34 cellular contexts compared by ENCODE assay signal in the genomic region with DNA sequence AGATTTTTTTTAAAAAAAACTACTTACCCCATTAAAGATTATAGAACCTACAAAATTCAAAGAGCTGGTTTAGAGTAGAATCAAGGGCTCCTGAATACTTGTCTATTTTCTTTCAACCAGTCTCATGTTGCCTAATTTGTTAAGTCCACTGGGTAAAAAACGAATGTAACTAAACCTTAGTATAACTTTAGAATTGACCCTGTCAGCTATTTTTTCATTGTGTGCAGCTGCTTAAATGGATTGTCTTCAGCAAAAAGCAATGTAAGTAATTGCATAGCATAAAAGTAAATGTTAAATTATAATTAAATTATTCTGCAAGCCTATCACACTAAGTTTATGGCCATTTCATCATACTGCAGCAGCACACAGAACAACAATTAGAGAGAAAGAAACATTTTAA.
DNase-seq lines count a peak whose midpoint lies in the region; ATAC-seq, FAIRE-seq and TF ChIP-seq lines count a peak whose summit lies in the region.
"Had no signal": no experiment of that assay in that cellular context is flagged by ENCODE, and none has a peak within 500 bp of the region (broad histone marks: within the 10 kb centered on the region; RNA-seq: fewer than 3 reads in every experiment).

No MANE protein-coding gene starts in this region.

- H3K27ac ChIP-seq in HepG2 (ENCODE audit: extremely low read length, insufficient read depth, low read length) (no peak overlapping the region), right lobe of liver (no peak overlapping the region), A549 (no peak overlapping the region), IMR-90 (ENCODE audit: insufficient read depth, low read length) (no peak overlapping the region)
- H3K27ac ChIP-seq: 22Rv1; BLaER1; BLaER1 treated with 17β-estradiol and CSF1 and Interleukin-3, amounts not matched to agents 10 nM and 100 nM; C4-2B had no signal

- no peak overlapping the region for H4K91ac ChIP-seq in IMR-90 (ENCODE audit: insufficient read depth, low read depth, low read length)

- DNase-seq in HepG2 (ENCODE audit: low spot score) (no peak), right lobe of liver (no peak), A549 (ENCODE audit: low read depth in 1 of 2, low spot score in 1 of 2) (no peak), IMR-90 (no peak), NCI-H1105 (lab: John Stamatoyannopoulos, UW) (no peak)
- no peak for DNase-seq in naive thymus-derived CD8-positive, alpha-beta T cell
- DNase-seq: 8988T; ACHN; AML-193; BE2C; C1 segment of cervical spinal cord; Caco-2; Calu3; CD4-positive, alpha-beta memory T cell; CD4-positive, alpha-beta T cell; CD4-positive, CD25-positive, alpha-beta regulatory T cell; CD8-positive, alpha-beta memory T cell; CD8-positive, alpha-beta T cell; COR-L47; DMS 273 treated with DMSO at 0.1 percent for 48 hours; DMS153; DMS53; DMS79; DMS79 treated with DMSO at 0.1 percent for 48 hours; DND-41; EL had no signal

- H3K4me1 ChIP-seq in HepG2 (ENCODE audit: insufficient read depth, low read length) (no peaks in the 10 kb centered on the region), right lobe of liver (no peaks in the 10 kb centered on the region), A549 (no peaks in the 10 kb centered on the region), IMR-90 (ENCODE audit: control insufficient read depth, insufficient read depth, low read length) (no peaks in the 10 kb centered on the region)
- H3K4me1 ChIP-seq: BE2C, BLaER1, Caco-2 had no signal

- no peak overlapping the region for H3K14ac ChIP-seq in IMR-90 (replicated peaks; ENCODE audit: low read depth, low read length)

- H3K27me3 ChIP-seq in HepG2 (ENCODE audit: control insufficient read depth in 1 of 2, insufficient read depth in 2 of 2, low read length in 2 of 2) (no peaks in the 10 kb centered on the region), right lobe of liver (no peaks in the 10 kb centered on the region), IMR-90 (ENCODE audit: control insufficient read depth, insufficient read depth, low read length) (no peaks in the 10 kb centered on the region)
- H3K27me3 ChIP-seq: BE2C, BLaER1 had no signal

- no peaks in the 10 kb centered on the region for H3K79me2 ChIP-seq in HepG2 (ENCODE audit: insufficient read depth, low read length)

- FAIRE-seq in HepG2 (lab: Jason Lieb, UNC) (no peak), A549 (lab: Jason Lieb, UNC) (no peak)
- FAIRE-seq: A204.1, D721Med had no signal

- no peak overlapping the region for H4K5ac ChIP-seq in IMR-90 (ENCODE audit: low read depth, low read length)

- H4K20me1 ChIP-seq in HepG2 (ENCODE audit: insufficient read depth, low read length) (no peaks in the 10 kb centered on the region), IMR-90 (ENCODE audit: insufficient read depth, low read length) (no peaks in the 10 kb centered on the region)
- H4K20me1 ChIP-seq: BLaER1; BLaER1 treated with 17β-estradiol and CSF1 and Interleukin-3, amounts not matched to agents 10 nM and 100 nM had no signal

- H3K4me3 ChIP-seq in HepG2 (replicated peaks in 1 of 3; ENCODE audit: insufficient read depth in 1 of 3, low read depth in 2 of 3, low read length in 3 of 3) (no peak overlapping the region), right lobe of liver (no peak overlapping the region), A549 (no peak overlapping the region), IMR-90 (ENCODE audit: insufficient read depth, low read depth, low read length) (no peak overlapping the region)
- H3K4me3 ChIP-seq: BLaER1; BLaER1 treated with 17β-estradiol and CSF1 and Interleukin-3, amounts not matched to agents 10 nM and 100 nM had no signal

- BruUV-seq in HepG2 (replicated peaks; lab: Mats Ljungman, UMichigan) = no TSS peak
- no TSS peak for BruUV-seq in IMR-90 (replicated peaks; lab: Mats Ljungman, UMichigan)

- POLR2A ChIA-PET in HepG2 (lab: Yijun Ruan, JAX) = no interaction called here
- POLR2A ChIA-PET in A549 (lab: Yijun Ruan, JAX) = no interaction called here
- POLR2A ChIA-PET in IMR-90 (lab: Charles Lee; ENCODE audit: unreplicated experiment) = no interaction called here
- POLR2A ChIA-PET in naive thymus-derived CD8-positive, alpha-beta T cell (lab: Charles Lee) = no interaction called here

- H3K79me1 ChIP-seq in IMR-90 (ENCODE audit: low read depth in 1 of 2, low read length in 2 of 2) = no peaks in the 10 kb centered on the region

- H3K9me3 ChIP-seq in HepG2 (ENCODE audit: low read length) = no peaks in the 10 kb centered on the region
- no peaks in the 10 kb centered on the region for H3K9me3 ChIP-seq in right lobe of liver
- H3K9me3 ChIP-seq in A549 = no peaks in the 10 kb centered on the region
- no peaks in the 10 kb centered on the region for H3K9me3 ChIP-seq in IMR-90 (ENCODE audit: control insufficient read depth, insufficient read depth, low read length)
- H3K9me3 ChIP-seq: BE2C; BLaER1; BLaER1 treated with 17β-estradiol and CSF1 and Interleukin-3, amounts not matched to agents 10 nM and 100 nM; Caco-2 had no signal

- no peak overlapping the region for H4K8ac ChIP-seq in IMR-90 (ENCODE audit: low read depth in 2 of 2, low read length in 2 of 2)

- no peak overlapping the region for H2BK5ac ChIP-seq in IMR-90 (ENCODE audit: low read depth, low read length, poor library complexity, severe bottlenecking)

- CTCF ChIA-PET in HepG2 (lab: Yijun Ruan, JAX; ENCODE audit: low intra/inter-chr PET ratio, low total read pairs) (no interaction called here), A549 (lab: Yijun Ruan, JAX) (no interaction called here), IMR-90 (lab: Yijun Ruan, JAX) (no interaction called here)

- H3K18ac ChIP-seq in IMR-90 (ENCODE audit: low read depth, low read length) = no peak overlapping the region

- no peak overlapping the region for H3K27ac Mint-ChIP-seq in naive thymus-derived CD8-positive, alpha-beta T cell
- H3K27ac Mint-ChIP-seq: B cell; CD14-positive monocyte; CD4-positive, alpha-beta memory T cell; CD4-positive, alpha-beta T cell; CD4-positive, CD25-positive, alpha-beta regulatory T cell; CD8-positive, alpha-beta memory T cell; CD8-positive, alpha-beta T cell had no signal

- no peaks in the 10 kb centered on the region for H3K36me3 ChIP-seq in HepG2 (replicated peaks in 1 of 2; ENCODE audit: control insufficient read depth in 1 of 2, insufficient read depth in 2 of 2, low read length in 2 of 2)
- no peaks in the 10 kb centered on the region for H3K36me3 ChIP-seq in right lobe of liver
- no peaks in the 10 kb centered on the region for H3K36me3 ChIP-seq in IMR-90 (ENCODE audit: control insufficient read depth, insufficient read depth, low read length)
- H3K36me3 ChIP-seq: BE2C; BLaER1; BLaER1 treated with 17β-estradiol and CSF1 and Interleukin-3, amounts not matched to agents 10 nM and 100 nM had no signal

- dilution Hi-C loops in IMR-90 (cut with HindIII; ENCODE audit: low sequenced_read_pairs, unreplicated experiment) = no loop called here

- H3K9me3 Mint-ChIP-seq in naive thymus-derived CD8-positive, alpha-beta T cell = peaks cover 0 to 14% (median 2%) of the 10 kb centered on the region in 9 donors

- H3K9ac ChIP-seq in HepG2 (ENCODE audit: insufficient read depth, low read depth, low read length) = no peak overlapping the region
- no peak overlapping the region for H3K9ac ChIP-seq in IMR-90 (ENCODE audit: low read depth, low read length)
- H3K9ac ChIP-seq: BLaER1; BLaER1 treated with 17β-estradiol and CSF1 and Interleukin-3, amounts not matched to agents 10 nM and 100 nM had no signal

- no peaks in the 10 kb centered on the region for H3K4me1 Mint-ChIP-seq in naive thymus-derived CD8-positive, alpha-beta T cell
- H3K4me1 Mint-ChIP-seq: B cell; CD14-positive monocyte; CD4-positive, alpha-beta memory T cell; CD4-positive, CD25-positive, alpha-beta regulatory T cell; CD8-positive, alpha-beta memory T cell had no signal

- in situ Hi-C loops in HepG2 (cut with HindIII; ENCODE audit: extremely low pct_ligation_motif_present, low pct_unique_long_range_greater_than_20kb) (no loop called here), IMR-90 (cut with MboI; ENCODE audit: low sequenced_read_pairs) (no loop called here)

- H3K27me3 Mint-ChIP-seq in naive thymus-derived CD8-positive, alpha-beta T cell = no peaks in the 10 kb centered on the region
- H3K27me3 Mint-ChIP-seq: B cell; CD4-positive, alpha-beta memory T cell; CD4-positive, alpha-beta T cell; CD4-positive, CD25-positive, alpha-beta regulatory T cell; CD8-positive, alpha-beta memory T cell had no signal

- TF ChIP-seq CTCF in HepG2 (CRISPR knock-in tag; IDR thresholded peaks at IDR 0.05) (no peak), right lobe of liver (IDR thresholded peaks at IDR 0.05) (no peak), A549 (IDR thresholded peaks at IDR 0.05) (no peak), IMR-90 (conservative IDR thresholded peaks at IDR 0.05; ENCODE audit: low read depth, low read length) (no peak)

- no peak overlapping the region for H2BK20ac ChIP-seq in IMR-90 (ENCODE audit: low read depth, low read length)

- H2AK9ac ChIP-seq in IMR-90 (replicated peaks; ENCODE audit: low read depth, low read length, poor library complexity) = no peak overlapping the region

- H3K56ac ChIP-seq in IMR-90 (ENCODE audit: extremely low read depth, insufficient read depth, low read length) = no peak overlapping the region

- no peak overlapping the region for H2BK15ac ChIP-seq in IMR-90 (ENCODE audit: low read depth, low read length)

- no peak for ATAC-seq in HepG2
- no peak for ATAC-seq in right lobe of liver
- ATAC-seq in A549 = no peak
- ATAC-seq in IMR-90 (ENCODE audit: low read depth) = no peak
- no peak for ATAC-seq in naive thymus-derived CD8-positive, alpha-beta T cell
- ATAC-seq: CD8-positive, alpha-beta T cell had no signal

- TF ChIP-seq POLR2A in HepG2 (IDR thresholded peaks at IDR 0.05; ENCODE audit: insufficient read depth in 1 of 2, low read depth in 2 of 2, low read length in 2 of 2) (no peak), right lobe of liver (IDR thresholded peaks at IDR 0.05) (no peak), A549 (IDR thresholded peaks at IDR 0.05; ENCODE audit: low read length) (no peak), IMR-90 (IDR thresholded peaks at IDR 0.05; ENCODE audit: low read depth, low read length) (no peak)

- 0% methylated on average over 1 of the region's 1 CpG for WGBS in HepG2 (ENCODE audit: low lambda C conversion rate)
- 32% methylated on average over 1 of the region's 1 CpG for WGBS in right lobe of liver (ENCODE audit: insufficient coverage, low coverage, low lambda C conversion rate, missing lambda C conversion rate)
- WGBS in A549 (ENCODE audit: missing lambda C conversion rate) = 10% methylated on average over 1 of the region's 1 CpG
- no CpG with 5 or more reads among the region's 1 CpG for WGBS in IMR-90 (ENCODE audit: extremely low coverage in 2 of 2, insufficient read length in 1 of 2), 2 experiments

- H2BK120ac ChIP-seq in IMR-90 (ENCODE audit: low read depth, low read length) = no peak overlapping the region

- H3K4me3 Mint-ChIP-seq in naive thymus-derived CD8-positive, alpha-beta T cell = no peak overlapping the region
- H3K4me3 Mint-ChIP-seq: B cell; CD14-positive monocyte; CD4-positive, alpha-beta memory T cell; CD4-positive, alpha-beta T cell; CD4-positive, CD25-positive, alpha-beta regulatory T cell; CD8-positive, alpha-beta memory T cell; CD8-positive, alpha-beta T cell had no signal

- H2AFZ ChIP-seq in HepG2 (ENCODE audit: low read length) (no peak overlapping the region), IMR-90 (replicated peaks; ENCODE audit: low read length, poor library complexity) (no peak overlapping the region)

- TF ChIP-seq RAD21 in HepG2 (CRISPR knock-in tag; IDR thresholded peaks at IDR 0.05) (no peak), A549 (conservative IDR thresholded peaks at IDR 0.05 in 1 of 2, IDR thresholded peaks at IDR 0.05 in 1 of 2) (no peak), IMR-90 (IDR thresholded peaks at IDR 0.05; ENCODE audit: low read length) (no peak)

- TF ChIP-seq EP300 in HepG2 (IDR thresholded peaks at IDR 0.05; ENCODE audit: low read depth in 2 of 2, low read length in 2 of 2) (no peak), HepG2 (CRISPR knock-in tag; IDR thresholded peaks at IDR 0.05; ENCODE audit: borderline replicate concordance) (no peak), A549 (IDR thresholded peaks at IDR 0.05) (no peak)

- no peak overlapping the region for H3K4me2 ChIP-seq in HepG2 (ENCODE audit: low read depth, low read length)
- no peak overlapping the region for H3K4me2 ChIP-seq in A549
- no peak overlapping the region for H3K4me2 ChIP-seq in IMR-90 (ENCODE audit: low read depth, low read length)
- H3K4me2 ChIP-seq: BLaER1; BLaER1 treated with 17β-estradiol and CSF1 and Interleukin-3, amounts not matched to agents 10 nM and 100 nM had no signal

- no peak overlapping the region for H3K4ac ChIP-seq in IMR-90 (ENCODE audit: low read depth, low read length)

- no peak overlapping the region for H3K23ac ChIP-seq in IMR-90 (ENCODE audit: low read depth, low read length)

- H3K9me1 ChIP-seq in IMR-90 (ENCODE audit: insufficient read depth, low read length) = no peaks in the 10 kb centered on the region

- intact Hi-C loops in HepG2 (cut with micrococcal nuclease; ENCODE audit: unreplicated experiment) (no loop called here), right lobe of liver (cut with DNase I) (no loop called here), IMR-90 (cut with micrococcal nuclease) (no loop called here)

- H2AK5ac ChIP-seq in IMR-90 (ENCODE audit: low read depth, low read length) = no peak overlapping the region

- no peaks in the 10 kb centered on the region for H3K36me3 Mint-ChIP-seq in naive thymus-derived CD8-positive, alpha-beta T cell
- H3K36me3 Mint-ChIP-seq: CD14-positive monocyte; CD4-positive, alpha-beta memory T cell; CD4-positive, CD25-positive, alpha-beta regulatory T cell; CD8-positive, alpha-beta memory T cell; CD8-positive, alpha-beta T cell had no signal

Comparison
In these comparisons a context has a peak if more than half of its experiments do, and no peak if none do; other contexts are left out.
1. Of the 38 proteins assayed by ChIP-seq in both HepG2 and A549: peak only in HepG2: none; only in A549: none; in both: MAFK; in neither: 37.